8 cellular contexts compared by ENCODE assay signal in the genomic region with DNA sequence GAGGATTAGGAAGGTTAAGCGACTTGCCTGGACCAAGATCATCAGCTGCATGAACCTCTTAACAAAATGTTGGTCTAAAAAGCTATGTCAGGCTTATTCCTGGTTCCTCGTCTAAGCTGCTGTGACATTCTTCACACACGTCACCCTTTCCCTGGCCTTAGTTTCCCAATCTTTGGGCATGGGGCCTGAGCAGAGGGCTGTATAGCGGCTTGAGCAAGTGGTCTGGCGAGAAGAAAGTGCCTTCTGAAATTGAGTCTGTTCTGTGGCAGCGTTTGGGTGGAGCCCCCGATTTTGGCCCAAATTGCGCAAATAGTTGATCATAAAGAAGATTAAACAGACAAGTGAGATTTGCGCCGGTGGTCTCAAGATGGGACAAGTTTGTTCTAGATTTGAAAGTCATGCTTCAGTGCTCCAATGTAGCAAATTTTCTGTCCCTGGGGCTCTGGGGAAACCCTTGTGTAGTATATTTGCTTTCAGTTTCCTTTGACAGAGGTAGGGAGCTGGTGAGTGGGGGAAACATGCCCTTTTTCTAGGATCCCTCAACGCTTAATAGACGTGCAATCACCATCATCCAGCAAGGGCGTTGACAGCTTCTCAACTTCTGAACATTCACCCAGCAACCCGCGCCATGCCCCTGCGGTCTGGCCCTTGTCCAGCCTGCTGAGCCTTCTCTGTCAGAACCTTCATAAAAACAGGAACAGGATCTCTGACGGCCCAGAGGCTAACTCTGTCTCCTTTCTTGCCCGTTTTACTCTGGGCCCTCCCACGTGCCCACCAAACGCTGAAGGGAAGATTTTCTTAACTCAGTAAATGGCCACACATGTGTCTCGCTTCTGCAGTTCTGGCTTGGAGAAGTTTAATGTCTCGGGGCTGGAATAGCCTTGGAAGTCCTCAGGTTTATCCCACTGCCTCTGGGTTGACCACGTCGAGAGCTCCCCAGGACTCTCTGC. TPM values are rescaled to one million over a fixed set of nuclear protein-coding genes. Genes with fewer than 3 reads are reported as not detected.
DNase-seq lines count a peak whose midpoint lies in the region; ATAC-seq, FAIRE-seq and TF ChIP-seq lines count a peak whose summit lies in the region.

No MANE protein-coding gene starts in this region.

- peak in 2 of 3 donors; percentile 60 to 79 for DNase-seq in Peyer's patch
- DNase-seq in coronary artery (ENCODE audit: low spot score), result peak; percentile 70
- peak; percentile 5 for DNase-seq in small intestine
- DNase-seq in SHP77 (lab: John Stamatoyannopoulos, UW), result no peak
- DNase-seq in esophagus squamous epithelium (lab: John Stamatoyannopoulos, UW), result no peak

- intact Hi-C loops in esophagus squamous epithelium (cut with DNase I), result no loop called here

- H3K4me1 ChIP-seq in Peyer's patch (no peaks in the 10 kb centered on the region), small intestine (ENCODE audit: control insufficient read depth in 2 of 2, insufficient read depth in 1 of 2, low read depth in 1 of 2, low read length in 1 of 2) (no peaks in the 10 kb centered on the region), esophagus squamous epithelium (peaks cover 0 to 4% (median 0%) of the 10 kb centered on the region in 3 donors)

- H3K9me3 ChIP-seq in Peyer's patch, result no peaks in the 10 kb centered on the region
- no peaks in the 10 kb centered on the region for H3K9me3 ChIP-seq in small intestine (ENCODE audit: control insufficient read depth, low read depth)
- H3K9me3 ChIP-seq in esophagus squamous epithelium, result no peaks in the 10 kb centered on the region

- FAIRE-seq in small intestine (lab: Jason Lieb, UNC), result no peak

- H3K36me3 ChIP-seq in Peyer's patch (no peaks in the 10 kb centered on the region), small intestine (ENCODE audit: control insufficient read depth in 2 of 2, insufficient read depth in 2 of 2, low read length in 2 of 2) (no peaks in the 10 kb centered on the region), esophagus squamous epithelium (no peaks in the 10 kb centered on the region)

- TF ChIP-seq POLR2A in Peyer's patch (IDR thresholded peaks at IDR 0.05), result no peak
- no peak for TF ChIP-seq POLR2A in esophagus squamous epithelium (IDR thresholded peaks at IDR 0.05)

- H3K27me3 ChIP-seq in Peyer's patch, result no peaks in the 10 kb centered on the region
- no peaks in the 10 kb centered on the region for H3K27me3 ChIP-seq in small intestine (ENCODE audit: control insufficient read depth in 2 of 2, insufficient read depth in 2 of 2, low read length in 2 of 2)
- H3K27me3 ChIP-seq in esophagus squamous epithelium, result peaks cover 0 to 30% (median 0%) of the 10 kb centered on the region in 4 donors

- H3K4me3 ChIP-seq in Peyer's patch, result peak overlapping the region in 1 of 4 donors; percentile 22
- no peak overlapping the region for H3K4me3 ChIP-seq in coronary artery
- H3K4me3 ChIP-seq in small intestine (ENCODE audit: low read depth in 1 of 2, low read length in 2 of 2), result no peak overlapping the region
- H3K4me3 ChIP-seq in esophagus squamous epithelium, result peak overlapping the region in 1 of 4 donors; percentile 18

- ATAC-seq in GM18873 (IDR thresholded peaks at IDR 0.05; ENCODE audit: low FRiP score, unreplicated experiment) (peak; percentile 47), HG02852 (IDR thresholded peaks at IDR 0.05; ENCODE audit: unreplicated experiment) (peak; percentile 65), HG03565 (IDR thresholded peaks at IDR 0.05; ENCODE audit: unreplicated experiment) (no peak)

- H3K27ac ChIP-seq in Peyer's patch (peak overlapping the region in 1 of 4 donors; percentile 66), coronary artery (no peak overlapping the region), small intestine (ENCODE audit: low read depth in 1 of 2, low read length in 1 of 2) (no peak overlapping the region), esophagus squamous epithelium (no peak overlapping the region)

- TF ChIP-seq CTCF in Peyer's patch (IDR thresholded peaks at IDR 0.05) (no peak), coronary artery (IDR thresholded peaks at IDR 0.05) (no peak), esophagus squamous epithelium (IDR thresholded peaks at IDR 0.05) (no peak)

- WGBS in small intestine, 3 donors, result 60 to 62% (median 60%) methylated on average over 24 of the region's 24 CpGs
- WGBS in esophagus squamous epithelium, 2 donors, result 49 to 61% methylated on average over 21 to 22 of the region's 24 CpGs

RNA-seq across cellular contexts. Expression of gene CCND2, which starts 58.4 kb away (rescaled TPM):
- total RNA-seq in Peyer's patch, result 100 to 1,000 TPM in 2 of 4 donors, 10 to 100 TPM in 2; 72.0 to 162 (median 97.6) TPM
- 10 to 100 TPM in 1 of 3 donors, 1 to 10 TPM in 2; 5.6 to 38.1 (median 5.9) TPM for polyA plus RNA-seq in small intestine
- total RNA-seq in esophagus squamous epithelium, result 10 to 100 TPM; 13.9 to 49.8 (median 35.9) TPM

Comparison
In these comparisons a context has a peak if more than half of its experiments do, and no peak if none do; other contexts are left out.
1. DNase-seq: peak in Peyer's patch (2 of 3), coronary artery (single experiment) and small intestine (single experiment); none in SHP77 (0 of 2) and esophagus squamous epithelium (single experiment).